14 cellular contexts compared by ENCODE assay signal in genomic region chr17:80125656-80126448, GRCh38. TPM values are rescaled to one million over a fixed set of nuclear protein-coding genes. Genes with fewer than 3 reads are reported as not detected.
DNase-seq lines count a peak whose midpoint lies in the region; ATAC-seq and TF ChIP-seq lines count a peak whose summit lies in the region.
"Had no signal": no experiment of that assay in that cellular context is flagged by ENCODE, and none has a peak within 500 bp of the region (broad histone marks: within the 10 kb centered on the region; RNA-seq: fewer than 3 reads in every experiment).

No MANE protein-coding gene starts in this region.

- no peaks in the 10 kb centered on the region for H4K20me1 ChIP-seq in fibroblast of lung (ENCODE audit: control insufficient read depth, extremely low read depth, insufficient read depth, low read length)

- no peaks in the 10 kb centered on the region for H3K9me3 ChIP-seq in fibroblast of lung (ENCODE audit: control insufficient read depth, insufficient read depth, low read depth, low read length)
- H3K9me3 ChIP-seq: heart right ventricle had no signal

- H3K9ac ChIP-seq in fibroblast of lung (ENCODE audit: insufficient read depth, low read length), result no peak overlapping the region

- no peaks in the 10 kb centered on the region for H3K79me2 ChIP-seq in fibroblast of lung (ENCODE audit: control insufficient read depth, insufficient read depth, low read length)

- TF ChIP-seq CTCF in fibroblast of lung (conservative IDR thresholded peaks at IDR 0.05 in 1 of 2, IDR thresholded peaks at IDR 0.05 in 1 of 2; ENCODE audit: low read depth in 1 of 2, low read length in 2 of 2), result no peak

- H3K36me3 ChIP-seq in fibroblast of lung (ENCODE audit: control insufficient read depth, insufficient read depth, low read length), result no peaks in the 10 kb centered on the region
- H3K36me3 ChIP-seq: heart right ventricle had no signal

- H3K4me3 ChIP-seq in fibroblast of lung (replicated peaks in 1 of 4; ENCODE audit: control extremely low read depth in 1 of 4, insufficient read depth in 1 of 4, low read depth in 3 of 4, low read length in 4 of 4), result no peak overlapping the region
- H3K4me3 ChIP-seq in skeletal muscle cell (ENCODE audit: low read depth, low read length), result no peak overlapping the region
- H3K4me3 ChIP-seq: heart right ventricle had no signal

- DNase-seq in GM03348 (ENCODE audit: low spot score), result peak; percentile 72
- DNase-seq in NCI-H2227 treated with DMSO at 0.1 percent for 48 hours (lab: John Stamatoyannopoulos, UW), result peak; percentile 26
- DNase-seq in fibroblast of lung (ENCODE audit: low read depth in 2 of 2), result peak; percentile 85 to 90
- peak; percentile 35 for DNase-seq in skeletal muscle cell (ENCODE audit: low read depth)
- DNase-seq in midbrain (lab: John Stamatoyannopoulos, UW), result no peak
- DNase-seq in NCI-H1105 treated with DMSO at 0.1 percent for 48 hours (lab: John Stamatoyannopoulos, UW), result no peak
- DNase-seq: activated CD8-positive, alpha-beta T cell treated with anti-CD3 and anti-CD28 coated beads, Interleukin-2, amount 10 ng/mL, durations not matched to agents 7 days and 5 days; activated gamma-delta T cell treated with Interleukin-2 at 50 U/mL for 16 hours; CD4-positive, alpha-beta T cell; effector memory CD8-positive, alpha-beta T cell; heart right ventricle; stimulated activated CD4-positive, alpha-beta T cell treated with anti-CD3 and anti-CD28 coated beads, Interleukin-15, amount 100 ng/mL, for 24 hours had no signal

- peak overlapping the region; percentile 25 for H3K4me2 ChIP-seq in fibroblast of lung (ENCODE audit: extremely low read depth, insufficient read depth, low read length)

- no peak overlapping the region for H3K27ac ChIP-seq in fibroblast of lung (ENCODE audit: insufficient read depth, low read length)
- H3K27ac ChIP-seq: heart right ventricle had no signal

- no peaks in the 10 kb centered on the region for H3K4me1 ChIP-seq in fibroblast of lung (ENCODE audit: control insufficient read depth, extremely low read depth, insufficient read depth, low read length)
- H3K4me1 ChIP-seq: heart right ventricle had no signal

- no peak overlapping the region for H2AFZ ChIP-seq in fibroblast of lung (ENCODE audit: low read length)

- no peak for ATAC-seq in GM19395 (IDR thresholded peaks at IDR 0.05; ENCODE audit: unreplicated experiment)
- ATAC-seq: activated CD8-positive, alpha-beta T cell treated with anti-CD3 and anti-CD28 coated beads, Interleukin-2, amount 10 ng/mL, durations not matched to agents 7 days and 5 days; effector memory CD8-positive, alpha-beta T cell; heart right ventricle had no signal

- no peaks in the 10 kb centered on the region for H3K27me3 ChIP-seq in fibroblast of lung (ENCODE audit: control insufficient read depth, insufficient read depth, low read length)

RNA-seq across cellular contexts. Expression of gene EIF4A3, which starts 21.1 kb away (rescaled TPM):
- 73.2 and 85.0 TPM in 2 replicates for total RNA-seq in fibroblast of lung
- 110 and 143 TPM in 2 replicates for polyA plus RNA-seq in fibroblast of lung
- polyA plus RNA-seq in fibroblast of lung (2012), result 85.6 and 103 TPM in 2 replicates
- 48.1 and 48.6 TPM in 2 replicates for polyA minus RNA-seq in fibroblast of lung (ENCODE audit: low replicate concordance)

RNA-seq across cellular contexts. Expression of gene GAA, which starts 24.5 kb away (rescaled TPM):
- total RNA-seq in fibroblast of lung, result 20.3 and 25.6 TPM in 2 replicates
- polyA plus RNA-seq in fibroblast of lung, result 4.9 and 6.4 TPM in 2 replicates
- 21.3 and 26.7 TPM in 2 replicates for polyA plus RNA-seq in fibroblast of lung (2012)
- 6.8 and 16.8 TPM in 2 replicates for polyA minus RNA-seq in fibroblast of lung (ENCODE audit: low replicate concordance)

RNA-seq across cellular contexts. Expression of gene CARD14, which starts 44.0 kb away (rescaled TPM):
- total RNA-seq in fibroblast of lung, result 0.17 and 0.26 TPM in 2 replicates
- polyA plus RNA-seq in fibroblast of lung, result 0.06 TPM in 1 of 2 replicates, not detected in the other
- polyA plus RNA-seq in fibroblast of lung (2012), result 0.13 and 0.17 TPM in 2 replicates
- 0.15 TPM in 1 of 2 replicates, not detected in the other for polyA minus RNA-seq in fibroblast of lung (ENCODE audit: low replicate concordance)
- total RNA-seq: activated CD8-positive, alpha-beta T cell treated with anti-CD3 and anti-CD28 coated beads, Interleukin-2, amount 10 ng/mL, durations not matched to agents 7 days and 5 days; CD4-positive, alpha-beta T cell; OCI-LY7 had no signal

Comparison
In these comparisons a context has a peak if more than half of its experiments do, and no peak if none do; other contexts are left out.
1. DNase-seq: peak in GM03348 (single experiment), NCI-H2227 treated with DMSO at 0.1 percent for 48 hours (single experiment), fibroblast of lung (2 of 2) and skeletal muscle cell (single experiment); none in midbrain (single experiment) and NCI-H1105 treated with DMSO at 0.1 percent for 48 hours (single experiment).